Comparison of ENCODE assay signal across 31 cellular contexts in genomic region chr10:33594475-33594874, GRCh38.
"Had no signal": no experiment of that assay in that cellular context is flagged by ENCODE, and none has a peak within 500 bp of the region (broad histone marks: within the 10 kb centered on the region; RNA-seq: fewer than 3 reads in every experiment).

No MANE protein-coding gene starts in this region.

- H3K4me1 Mint-ChIP-seq: activated CD4-positive, alpha-beta T cell treated with anti-CD3 and anti-CD28 coated beads for 36 hours; central memory CD8-positive, alpha-beta T cell; endodermal cell; natural killer cell; stimulated activated memory B cell treated with anti-CD40 and anti-IgM and Interleukin-4, amounts not matched to agents 10 μg/mL and 1 μg/mL and 100 μg/mL, for 72 hours; stimulated activated naive CD8-positive, alpha-beta T cell treated with anti-CD3 and anti-CD28 coated beads, Interleukin-15, amount 100 ng/mL, for 72 hours had no signal

- H3K4me3 Mint-ChIP-seq: activated CD4-positive, alpha-beta T cell treated with anti-CD3 and anti-CD28 coated beads for 36 hours; activated naive CD8-positive, alpha-beta T cell; central memory CD8-positive, alpha-beta T cell; dendritic cell treated with granulocyte-macrophage colony-stimulating factor and Interleukin-4, amounts not matched to agents 40 ng/mL and 50 ng/mL, for 4 days; endodermal cell; natural killer cell; stimulated activated memory B cell treated with anti-CD40 and anti-IgM and Interleukin-4, amounts not matched to agents 10 μg/mL and 1 μg/mL and 100 μg/mL, for 72 hours; stimulated activated naive CD8-positive, alpha-beta T cell treated with anti-CD3 and anti-CD28 coated beads, Interleukin-15, amount 100 ng/mL, for 72 hours; T-helper 2 cell treated with Interferon-gamma antibody and Interleukin-4, amounts not matched to agents 5 μg/mL and 100 μg/mL, for 36 hours had no signal

- H3K27me3 Mint-ChIP-seq: stimulated activated memory B cell treated with anti-CD40 and anti-IgM and Interleukin-4, amounts not matched to agents 10 μg/mL and 1 μg/mL and 100 μg/mL, for 72 hours had no signal

- H3K4me3 ChIP-seq: left lung, lower lobe of right lung, sigmoid colon, upper lobe of left lung, vagina had no signal

- FAIRE-seq: bronchial epithelial cell, frontal cortex, small intestine had no signal

- H3K27me3 ChIP-seq: esophagus squamous epithelium, left lung, sigmoid colon, upper lobe of left lung, vagina had no signal

- H3K27ac ChIP-seq: esophagus squamous epithelium, left lung, lower lobe of right lung, sigmoid colon, upper lobe of left lung, vagina had no signal

- H3K36me3 Mint-ChIP-seq: activated naive CD8-positive, alpha-beta T cell; stimulated activated memory B cell treated with anti-CD40 and anti-IgM and Interleukin-4, amounts not matched to agents 10 μg/mL and 1 μg/mL and 100 μg/mL, for 72 hours had no signal

- H3K9me3 ChIP-seq: lower lobe of right lung, sigmoid colon, vagina had no signal

- H3K27ac Mint-ChIP-seq: activated CD4-positive, alpha-beta T cell treated with anti-CD3 and anti-CD28 coated beads for 36 hours; activated naive CD8-positive, alpha-beta T cell; dendritic cell treated with granulocyte-macrophage colony-stimulating factor and Interleukin-4, amounts not matched to agents 40 ng/mL and 50 ng/mL, for 4 days; endodermal cell; natural killer cell; stimulated activated memory B cell treated with anti-CD40 and anti-IgM and Interleukin-4, amounts not matched to agents 10 μg/mL and 1 μg/mL and 100 μg/mL, for 72 hours; stimulated activated naive CD8-positive, alpha-beta T cell treated with anti-CD3 and anti-CD28 coated beads, Interleukin-15, amount 100 ng/mL, for 72 hours; T-helper 2 cell treated with Interferon-gamma antibody and Interleukin-4, amounts not matched to agents 5 μg/mL and 100 μg/mL, for 36 hours had no signal

- ATAC-seq: activated CD4-positive, alpha-beta T cell treated with anti-CD3 and anti-CD28 coated beads for 36 hours; left lung; lower lobe of right lung; natural killer cell; stimulated activated memory B cell treated with anti-CD40 and anti-IgM and Interleukin-4, amounts not matched to agents 10 μg/mL and 1 μg/mL and 100 μg/mL, for 72 hours; stimulated activated naive CD8-positive, alpha-beta T cell treated with anti-CD3 and anti-CD28 coated beads, Interleukin-15, amount 100 ng/mL, for 72 hours had no signal

- DNase-seq: activated CD4-positive, alpha-beta T cell treated with anti-CD3 and anti-CD28 coated beads for 36 hours; activated CD4-positive, alpha-beta T cell treated with anti-CD3 and anti-CD28 coated beads, Interleukin-2, amount 50 U/mL, for 4 hours; activated CD4-positive, CD25-positive, alpha-beta regulatory T cell; activated effector memory CD4-positive, alpha-beta T cell treated with Interleukin-2 at 50 U/mL for 16 hours; activated naive CD4-positive, alpha-beta T cell treated with Interleukin-2 at 50 U/mL for 16 hours; activated T-cell treated with anti-CD3 and anti-CD28 coated beads for 4 hours; anterior cingulate cortex; endodermal cell; esophagus squamous epithelium; glutamatergic neuron; islet precursor cell; left lung; lower lobe of right lung; mesenchymal stem cell; natural killer cell; sigmoid colon; small intestine; stimulated activated CD4-positive, alpha-beta T cell treated with anti-CD3 and anti-CD28 coated beads, Interleukin-4, amount 100 ng/mL, for 4 hours; stimulated activated CD8-positive, alpha-beta memory T cell treated with anti-CD3 and anti-CD28 coated beads, Interleukin-4, amount 100 ng/mL, for 48 hours; stimulated activated naive CD8-positive, alpha-beta T cell treated with anti-CD3 and anti-CD28 coated beads, Interleukin-15, amount 100 ng/mL, for 72 hours; substantia nigra; T-helper 1 cell; upper lobe of left lung had no signal

- H3K36me3 ChIP-seq: esophagus squamous epithelium, left lung, lower lobe of right lung, sigmoid colon, upper lobe of left lung, vagina had no signal

- H3K4me1 ChIP-seq: esophagus squamous epithelium, left lung, lower lobe of right lung, sigmoid colon, upper lobe of left lung, vagina had no signal
